ENCODE assay signal across 21 cellular contexts in genomic region chr14:30299915-30300314, GRCh38.
"Had no signal": no experiment of that assay in that cellular context is flagged by ENCODE, and none has a peak within 500 bp of the region (broad histone marks: within the 10 kb centered on the region; RNA-seq: fewer than 3 reads in every experiment).

No MANE protein-coding gene starts in this region.

- H3K4me3 Mint-ChIP-seq: activated CD4-positive, alpha-beta memory T cell treated with anti-CD3 and anti-CD28 coated beads for 36 hours; activated CD8-positive, alpha-beta memory T cell treated with anti-CD3 and anti-CD28 coated beads, Interleukin-2, amount 10 ng/mL, durations not matched to agents 7 days and 5 days; activated naive CD8-positive, alpha-beta T cell treated with anti-CD3 and anti-CD28 coated beads, Interleukin-2, amount 10 ng/mL, durations not matched to agents 7 days and 5 days; activated T-helper 17 cell treated with anti-CD3 and anti-CD28 coated beads, Interleukin-2, amount 50 U/mL, for 72 hours; stimulated activated naive CD8-positive, alpha-beta T cell treated with anti-CD3 and anti-CD28 coated beads, Interleukin-15, amount 100 ng/mL, for 72 hours; T-cell; WTC11 had no signal

- H3K27ac Mint-ChIP-seq: activated CD4-positive, alpha-beta memory T cell treated with anti-CD3 and anti-CD28 coated beads for 36 hours; activated CD8-positive, alpha-beta memory T cell treated with anti-CD3 and anti-CD28 coated beads, Interleukin-2, amount 10 ng/mL, durations not matched to agents 7 days and 5 days; activated naive CD8-positive, alpha-beta T cell treated with anti-CD3 and anti-CD28 coated beads, Interleukin-2, amount 10 ng/mL, durations not matched to agents 7 days and 5 days; activated T-helper 17 cell treated with anti-CD3 and anti-CD28 coated beads, Interleukin-2, amount 50 U/mL, for 72 hours; stimulated activated naive CD8-positive, alpha-beta T cell treated with anti-CD3 and anti-CD28 coated beads, Interleukin-15, amount 100 ng/mL, for 72 hours; T-cell; WTC11 had no signal

- H3K9me3 Mint-ChIP-seq: activated CD4-positive, alpha-beta memory T cell treated with anti-CD3 and anti-CD28 coated beads for 36 hours; activated naive CD8-positive, alpha-beta T cell treated with anti-CD3 and anti-CD28 coated beads, Interleukin-2, amount 10 ng/mL, durations not matched to agents 7 days and 5 days; stimulated activated naive CD8-positive, alpha-beta T cell treated with anti-CD3 and anti-CD28 coated beads, Interleukin-15, amount 100 ng/mL, for 72 hours; WTC11 had no signal

- H3K36me3 Mint-ChIP-seq: activated CD4-positive, alpha-beta memory T cell treated with anti-CD3 and anti-CD28 coated beads for 36 hours; activated CD8-positive, alpha-beta memory T cell treated with anti-CD3 and anti-CD28 coated beads, Interleukin-2, amount 10 ng/mL, durations not matched to agents 7 days and 5 days; activated naive CD8-positive, alpha-beta T cell treated with anti-CD3 and anti-CD28 coated beads, Interleukin-2, amount 10 ng/mL, durations not matched to agents 7 days and 5 days; T-cell; WTC11 had no signal

- H3K27me3 Mint-ChIP-seq: activated CD4-positive, alpha-beta memory T cell treated with anti-CD3 and anti-CD28 coated beads for 36 hours; activated CD8-positive, alpha-beta memory T cell treated with anti-CD3 and anti-CD28 coated beads, Interleukin-2, amount 10 ng/mL, durations not matched to agents 7 days and 5 days; activated naive CD8-positive, alpha-beta T cell treated with anti-CD3 and anti-CD28 coated beads, Interleukin-2, amount 10 ng/mL, durations not matched to agents 7 days and 5 days had no signal

- DNase-seq: activated CD4-positive, alpha-beta memory T cell treated with anti-CD3 and anti-CD28 coated beads for 36 hours; activated CD4-positive, alpha-beta T cell treated with anti-CD3 and anti-CD28 coated beads for 4 hours; activated CD8-positive, alpha-beta memory T cell treated with anti-CD3 and anti-CD28 coated beads, Interleukin-2, amount 10 ng/mL, durations not matched to agents 7 days and 5 days; activated naive CD4-positive, alpha-beta T cell treated with Interleukin-2 at 50 U/mL for 16 hours; activated naive CD8-positive, alpha-beta T cell treated with anti-CD3 and anti-CD28 coated beads, Interleukin-2, amount 10 ng/mL, durations not matched to agents 7 days and 5 days; activated T-cell treated with anti-CD3 and anti-CD28 coated beads, Interleukin-2, amount 50 U/mL, for 1 hour; brain microvascular endothelial cell; effector CD8-positive, alpha-beta T cell; hypothalamus; pancreas; right lobe of liver; small intestine; stimulated activated CD4-positive, alpha-beta T cell treated with anti-CD3 and anti-CD28 coated beads, Interleukin-15, amount 100 ng/mL, for 24 hours; stimulated activated CD4-positive, alpha-beta T cell treated with anti-CD3 and anti-CD28 coated beads, Interleukin-4, amount 100 ng/mL, for 1 hour; stimulated activated naive CD8-positive, alpha-beta T cell treated with anti-CD3 and anti-CD28 coated beads, Interleukin-15, amount 100 ng/mL, for 72 hours; T-cell; upper lobe of left lung had no signal

- H3K4me1 Mint-ChIP-seq: activated CD8-positive, alpha-beta memory T cell treated with anti-CD3 and anti-CD28 coated beads, Interleukin-2, amount 10 ng/mL, durations not matched to agents 7 days and 5 days; activated naive CD8-positive, alpha-beta T cell treated with anti-CD3 and anti-CD28 coated beads, Interleukin-2, amount 10 ng/mL, durations not matched to agents 7 days and 5 days; activated T-helper 17 cell treated with anti-CD3 and anti-CD28 coated beads, Interleukin-2, amount 50 U/mL, for 72 hours had no signal

- ATAC-seq: activated CD8-positive, alpha-beta memory T cell treated with anti-CD3 and anti-CD28 coated beads, Interleukin-2, amount 10 ng/mL, durations not matched to agents 7 days and 5 days; activated T-helper 17 cell treated with anti-CD3 and anti-CD28 coated beads, Interleukin-2, amount 50 U/mL, for 72 hours; foreskin keratinocyte; left lobe of liver; right lobe of liver; stimulated activated naive CD8-positive, alpha-beta T cell treated with anti-CD3 and anti-CD28 coated beads, Interleukin-15, amount 100 ng/mL, for 72 hours; T-cell; WTC11 had no signal
